ENCODE assay signal across 25 cellular contexts in genomic region chr20:33983371-33983770, GRCh38.
"Had no signal": no experiment of that assay in that cellular context is flagged by ENCODE, and none has a peak within 500 bp of the region (broad histone marks: within the 10 kb centered on the region; RNA-seq: fewer than 3 reads in every experiment).

No MANE protein-coding gene starts in this region.

- H3K36me3 Mint-ChIP-seq: naive thymus-derived CD8-positive, alpha-beta T cell; stimulated activated effector memory CD8-positive, alpha-beta T cell treated with anti-CD3 and anti-CD28 coated beads, Interleukin-12 subunit alpha, Interleukin-12 subunit beta, amount 100 ng/mL, for 72 hours had no signal

- H3K4me3 ChIP-seq: left lung, lower lobe of right lung, pancreas, prostate gland, skin epidermis, tibial nerve, upper lobe of left lung, vagina had no signal

- H3K9me3 Mint-ChIP-seq: stimulated activated effector memory CD8-positive, alpha-beta T cell treated with anti-CD3 and anti-CD28 coated beads, Interleukin-12 subunit alpha, Interleukin-12 subunit beta, amount 100 ng/mL, for 72 hours; stimulated activated naive CD8-positive, alpha-beta T cell treated with anti-CD3 and anti-CD28 coated beads, Interleukin-15, Interleukin-2, amounts not matched to agents 100 ng/mL and 50 ng/mL, for 24 hours had no signal

- DNase-seq: hippocampal formation; kidney glomerular epithelial cell; left colon; left lung; lower lobe of right lung; mammary epithelial cell; mesenchymal stem cell; naive thymus-derived CD8-positive, alpha-beta T cell; pancreas; posterior cingulate gyrus; right cardiac atrium; stimulated activated CD4-positive, alpha-beta T cell treated with anti-CD3 and anti-CD28 coated beads, Interleukin-12 subunit alpha, Interleukin-12 subunit beta, amount 100 ng/mL, for 4 hours; stimulated activated CD4-positive, alpha-beta T cell treated with anti-CD3 and anti-CD28 coated beads, Interleukin-15, amount 100 ng/mL, for 24 hours; stimulated activated CD4-positive, alpha-beta T cell treated with anti-CD3 and anti-CD28 coated beads, Interleukin-2, amount 100 ng/mL, for 24 hours; stimulated activated CD4-positive, alpha-beta T cell treated with anti-CD3 and anti-CD28 coated beads, Interleukin-4, amount 100 ng/mL, for 1 hour; stimulated activated naive CD4-positive, alpha-beta T cell; substantia nigra; upper lobe of left lung had no signal

- H3K9me3 ChIP-seq: left lung, lower lobe of right lung, pancreas, prostate gland, tibial nerve, upper lobe of left lung, vagina had no signal

- H3K4me1 ChIP-seq: left lung, lower lobe of right lung, pancreas, prostate gland, upper lobe of left lung, vagina had no signal

- H3K4me1 Mint-ChIP-seq: naive thymus-derived CD8-positive, alpha-beta T cell; stimulated activated effector memory CD8-positive, alpha-beta T cell treated with anti-CD3 and anti-CD28 coated beads, Interleukin-12 subunit alpha, Interleukin-12 subunit beta, amount 100 ng/mL, for 72 hours had no signal

- H3K27ac Mint-ChIP-seq: naive thymus-derived CD8-positive, alpha-beta T cell; stimulated activated effector memory CD8-positive, alpha-beta T cell treated with anti-CD3 and anti-CD28 coated beads, Interleukin-12 subunit alpha, Interleukin-12 subunit beta, amount 100 ng/mL, for 72 hours; stimulated activated naive CD8-positive, alpha-beta T cell treated with anti-CD3 and anti-CD28 coated beads, Interleukin-15, Interleukin-2, amounts not matched to agents 100 ng/mL and 50 ng/mL, for 24 hours had no signal

- H3K27me3 ChIP-seq: left lung, pancreas, tibial nerve, upper lobe of left lung, vagina had no signal

- H3K27ac ChIP-seq: left lung, lower lobe of right lung, pancreas, prostate gland, skin epidermis, tibial nerve, upper lobe of left lung, vagina had no signal

- ATAC-seq: left colon; left lung; lower lobe of right lung; naive thymus-derived CD8-positive, alpha-beta T cell; pancreas; right cardiac atrium; sciatic nerve; stimulated activated effector memory CD8-positive, alpha-beta T cell treated with anti-CD3 and anti-CD28 coated beads, Interleukin-12 subunit alpha, Interleukin-12 subunit beta, amount 100 ng/mL, for 72 hours had no signal

- H3K36me3 ChIP-seq: left lung, lower lobe of right lung, pancreas, prostate gland, tibial nerve, upper lobe of left lung, vagina had no signal

- H3K4me3 Mint-ChIP-seq: naive thymus-derived CD8-positive, alpha-beta T cell; stimulated activated effector memory CD8-positive, alpha-beta T cell treated with anti-CD3 and anti-CD28 coated beads, Interleukin-12 subunit alpha, Interleukin-12 subunit beta, amount 100 ng/mL, for 72 hours; stimulated activated naive CD8-positive, alpha-beta T cell treated with anti-CD3 and anti-CD28 coated beads, Interleukin-15, Interleukin-2, amounts not matched to agents 100 ng/mL and 50 ng/mL, for 24 hours had no signal
